15 cellular contexts compared by ENCODE assay signal in the genomic region with DNA sequence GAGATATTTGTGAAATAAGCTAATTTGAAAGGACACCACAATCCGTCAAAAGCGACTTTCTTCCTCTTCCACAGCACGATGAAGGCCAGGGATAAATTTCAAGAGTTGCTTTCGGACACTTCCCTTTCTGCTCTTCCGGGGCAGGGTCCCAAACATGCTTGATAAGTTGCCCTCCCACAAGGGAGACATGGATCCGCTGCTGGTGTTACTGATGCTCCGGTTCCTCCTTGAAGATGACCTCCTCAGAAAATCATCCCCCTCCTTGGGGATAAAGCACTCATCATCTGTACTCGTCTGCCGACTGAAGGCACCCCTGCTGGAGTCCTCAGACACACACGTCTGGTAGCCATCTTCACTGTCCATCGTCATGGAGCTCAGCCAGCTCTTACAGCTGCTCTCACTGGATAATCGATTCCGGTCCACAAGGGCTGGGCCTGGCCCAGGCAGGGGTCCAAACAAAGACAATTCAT. TPM values are rescaled to one million over a fixed set of nuclear protein-coding genes. Genes with fewer than 3 reads are reported as not detected.
DNase-seq lines count a peak whose midpoint lies in the region; ATAC-seq and TF ChIP-seq lines count a peak whose summit lies in the region.
"Had no signal": no experiment of that assay in that cellular context is flagged by ENCODE, and none has a peak within 500 bp of the region (broad histone marks: within the 10 kb centered on the region; RNA-seq: fewer than 3 reads in every experiment).

No MANE protein-coding gene starts in this region.

- no peak for DNase-seq in activated naive CD4-positive, alpha-beta T cell (lab: John Stamatoyannopoulos, UW)
- peak; percentile 94 for DNase-seq in NCI-H748 (lab: John Stamatoyannopoulos, UW; ENCODE audit: unreplicated experiment)
- DNase-seq in activated naive CD8-positive, alpha-beta T cell treated with anti-CD3 and anti-CD28 coated beads, Interleukin-2, amount 50 U/mL, for 24 hours = no peak
- no peak for DNase-seq in stimulated activated naive B cell treated with anti-CD40 and anti-IgM and Interleukin-4, amounts not matched to agents 10 μg/mL and 1 μg/mL and 100 μg/mL, for 72 hours
- no peak for DNase-seq in type B pancreatic cell (ENCODE audit: extremely low spot score, unreplicated experiment)
- DNase-seq in NCI-H1694 (lab: John Stamatoyannopoulos, UW) = no peak
- DNase-seq in glutamatergic neuron = no peak
- DNase-seq: cortex of kidney; Karpas-422; NCI-H2029; stimulated activated CD4-positive, alpha-beta T cell treated with anti-CD3 and anti-CD28 coated beads, Interleukin-2, amount 100 ng/mL, for 24 hours; stimulated activated naive CD4-positive, alpha-beta T cell had no signal

- H3K27ac Mint-ChIP-seq in activated naive CD4-positive, alpha-beta T cell treated with anti-CD3 and anti-CD28 coated beads, Interleukin-2, amount 50 U/mL, for 24 hours = peak overlapping the region; percentile 100
- peak overlapping the region; percentile 98 for H3K27ac Mint-ChIP-seq in activated naive CD8-positive, alpha-beta T cell treated with anti-CD3 and anti-CD28 coated beads, Interleukin-2, amount 50 U/mL, for 24 hours
- H3K27ac Mint-ChIP-seq in stimulated activated naive B cell treated with anti-CD40 and anti-IgM and Interleukin-4, amounts not matched to agents 10 μg/mL and 1 μg/mL and 100 μg/mL, for 72 hours = peak overlapping the region; percentile 92
- no peak overlapping the region for H3K27ac Mint-ChIP-seq in type B pancreatic cell
- H3K27ac Mint-ChIP-seq in glutamatergic neuron (ENCODE audit: unreplicated experiment) = no peak overlapping the region
- H3K27ac Mint-ChIP-seq: GM23338, progenitor cell of endocrine pancreas had no signal

- peak overlapping the region; percentile 74 for H3K4me3 Mint-ChIP-seq in activated naive CD4-positive, alpha-beta T cell treated with anti-CD3 and anti-CD28 coated beads, Interleukin-2, amount 50 U/mL, for 24 hours
- peak overlapping the region; percentile 44 for H3K4me3 Mint-ChIP-seq in activated naive CD8-positive, alpha-beta T cell treated with anti-CD3 and anti-CD28 coated beads, Interleukin-2, amount 50 U/mL, for 24 hours
- H3K4me3 Mint-ChIP-seq in stimulated activated naive B cell treated with anti-CD40 and anti-IgM and Interleukin-4, amounts not matched to agents 10 μg/mL and 1 μg/mL and 100 μg/mL, for 72 hours = peak overlapping the region; percentile 37 to 55
- H3K4me3 Mint-ChIP-seq in type B pancreatic cell (no peak overlapping the region), glutamatergic neuron (ENCODE audit: unreplicated experiment) (no peak overlapping the region)
- H3K4me3 Mint-ChIP-seq: GM23338 had no signal

- H3K4me1 Mint-ChIP-seq in activated naive CD4-positive, alpha-beta T cell treated with anti-CD3 and anti-CD28 coated beads, Interleukin-2, amount 50 U/mL, for 24 hours = peaks cover 89% of the 10 kb centered on the region
- peaks cover 93% of the 10 kb centered on the region for H3K4me1 Mint-ChIP-seq in activated naive CD8-positive, alpha-beta T cell treated with anti-CD3 and anti-CD28 coated beads, Interleukin-2, amount 50 U/mL, for 24 hours
- peaks cover 44 to 79% of the 10 kb centered on the region in 2 donors for H3K4me1 Mint-ChIP-seq in stimulated activated naive B cell treated with anti-CD40 and anti-IgM and Interleukin-4, amounts not matched to agents 10 μg/mL and 1 μg/mL and 100 μg/mL, for 72 hours
- no peaks in the 10 kb centered on the region for H3K4me1 Mint-ChIP-seq in type B pancreatic cell (ENCODE audit: unreplicated experiment)
- H3K4me1 Mint-ChIP-seq in glutamatergic neuron (ENCODE audit: low read depth, unreplicated experiment) = no peaks in the 10 kb centered on the region
- H3K4me1 Mint-ChIP-seq: GM23338 had no signal

- H3K9me3 Mint-ChIP-seq in activated naive CD4-positive, alpha-beta T cell treated with anti-CD3 and anti-CD28 coated beads, Interleukin-2, amount 50 U/mL, for 24 hours = peaks cover 4% of the 10 kb centered on the region
- H3K9me3 Mint-ChIP-seq in activated naive CD8-positive, alpha-beta T cell treated with anti-CD3 and anti-CD28 coated beads, Interleukin-2, amount 50 U/mL, for 24 hours = no peaks in the 10 kb centered on the region
- peaks cover 0 to 2% of the 10 kb centered on the region in 2 donors for H3K9me3 Mint-ChIP-seq in stimulated activated naive B cell treated with anti-CD40 and anti-IgM and Interleukin-4, amounts not matched to agents 10 μg/mL and 1 μg/mL and 100 μg/mL, for 72 hours
- H3K9me3 Mint-ChIP-seq in type B pancreatic cell (no peaks in the 10 kb centered on the region), glutamatergic neuron (ENCODE audit: unreplicated experiment) (no peaks in the 10 kb centered on the region)
- H3K9me3 Mint-ChIP-seq: GM23338 had no signal

- peaks cover 54% of the 10 kb centered on the region for H3K36me3 Mint-ChIP-seq in activated naive CD4-positive, alpha-beta T cell treated with anti-CD3 and anti-CD28 coated beads, Interleukin-2, amount 50 U/mL, for 24 hours
- peaks cover 86% of the 10 kb centered on the region for H3K36me3 Mint-ChIP-seq in activated naive CD8-positive, alpha-beta T cell treated with anti-CD3 and anti-CD28 coated beads, Interleukin-2, amount 50 U/mL, for 24 hours (ENCODE audit: low read depth)
- H3K36me3 Mint-ChIP-seq in stimulated activated naive B cell treated with anti-CD40 and anti-IgM and Interleukin-4, amounts not matched to agents 10 μg/mL and 1 μg/mL and 100 μg/mL, for 72 hours = peaks cover 48 to 70% of the 10 kb centered on the region in 2 donors
- H3K36me3 Mint-ChIP-seq in type B pancreatic cell (no peaks in the 10 kb centered on the region), glutamatergic neuron (ENCODE audit: unreplicated experiment) (no peaks in the 10 kb centered on the region)

- no peak for ATAC-seq in activated naive CD8-positive, alpha-beta T cell treated with anti-CD3 and anti-CD28 coated beads, Interleukin-2, amount 50 U/mL, for 24 hours
- ATAC-seq in stimulated activated naive B cell treated with anti-CD40 and anti-IgM and Interleukin-4, amounts not matched to agents 10 μg/mL and 1 μg/mL and 100 μg/mL, for 72 hours (replicated peaks) = no peak
- ATAC-seq: GM23338 had no signal

- TF ChIP-seq CTCF in type B pancreatic cell (conservative IDR thresholded peaks at IDR 0.05) = no peak
- TF ChIP-seq CTCF in glutamatergic neuron (IDR thresholded peaks at IDR 0.05; ENCODE audit: partially characterized antibody, unreplicated experiment) = no peak

- no peaks in the 10 kb centered on the region for H3K27me3 Mint-ChIP-seq in activated naive CD4-positive, alpha-beta T cell treated with anti-CD3 and anti-CD28 coated beads, Interleukin-2, amount 50 U/mL, for 24 hours
- no peaks in the 10 kb centered on the region for H3K27me3 Mint-ChIP-seq in activated naive CD8-positive, alpha-beta T cell treated with anti-CD3 and anti-CD28 coated beads, Interleukin-2, amount 50 U/mL, for 24 hours
- H3K27me3 Mint-ChIP-seq in stimulated activated naive B cell treated with anti-CD40 and anti-IgM and Interleukin-4, amounts not matched to agents 10 μg/mL and 1 μg/mL and 100 μg/mL, for 72 hours = no peaks in the 10 kb centered on the region
- H3K27me3 Mint-ChIP-seq in type B pancreatic cell (no peaks in the 10 kb centered on the region), glutamatergic neuron (ENCODE audit: unreplicated experiment) (no peaks in the 10 kb centered on the region)

RNA-seq across cellular contexts. Expression of a gene that starts 28.2 kb away (rescaled TPM):
- total RNA-seq in type B pancreatic cell (ENCODE audit: low replicate concordance) (0.40 and 0.51 TPM in 2 replicates), glutamatergic neuron (ENCODE audit: unreplicated experiment) (not detected)
- total RNA-seq: GM23338 had no signal

Comparison
In these comparisons a context has a peak if more than half of its experiments do, and no peak if none do; other contexts are left out.
1. H3K27ac Mint-ChIP-seq: peak in activated naive CD4-positive, alpha-beta T cell treated with anti-CD3 and anti-CD28 coated beads, Interleukin-2, amount 50 U/mL, for 24 hours (single experiment), activated naive CD8-positive, alpha-beta T cell treated with anti-CD3 and anti-CD28 coated beads, Interleukin-2, amount 50 U/mL, for 24 hours (single experiment) and stimulated activated naive B cell treated with anti-CD40 and anti-IgM and Interleukin-4, amounts not matched to agents 10 μg/mL and 1 μg/mL and 100 μg/mL, for 72 hours (single experiment); none in type B pancreatic cell (single experiment) and glutamatergic neuron (single experiment).
2. H3K4me3 Mint-ChIP-seq: peak in activated naive CD4-positive, alpha-beta T cell treated with anti-CD3 and anti-CD28 coated beads, Interleukin-2, amount 50 U/mL, for 24 hours (single experiment), activated naive CD8-positive, alpha-beta T cell treated with anti-CD3 and anti-CD28 coated beads, Interleukin-2, amount 50 U/mL, for 24 hours (single experiment) and stimulated activated naive B cell treated with anti-CD40 and anti-IgM and Interleukin-4, amounts not matched to agents 10 μg/mL and 1 μg/mL and 100 μg/mL, for 72 hours (2 of 2); none in type B pancreatic cell (single experiment) and glutamatergic neuron (single experiment).